ENCODE assay signal across 1 cellular context in the genomic region with DNA sequence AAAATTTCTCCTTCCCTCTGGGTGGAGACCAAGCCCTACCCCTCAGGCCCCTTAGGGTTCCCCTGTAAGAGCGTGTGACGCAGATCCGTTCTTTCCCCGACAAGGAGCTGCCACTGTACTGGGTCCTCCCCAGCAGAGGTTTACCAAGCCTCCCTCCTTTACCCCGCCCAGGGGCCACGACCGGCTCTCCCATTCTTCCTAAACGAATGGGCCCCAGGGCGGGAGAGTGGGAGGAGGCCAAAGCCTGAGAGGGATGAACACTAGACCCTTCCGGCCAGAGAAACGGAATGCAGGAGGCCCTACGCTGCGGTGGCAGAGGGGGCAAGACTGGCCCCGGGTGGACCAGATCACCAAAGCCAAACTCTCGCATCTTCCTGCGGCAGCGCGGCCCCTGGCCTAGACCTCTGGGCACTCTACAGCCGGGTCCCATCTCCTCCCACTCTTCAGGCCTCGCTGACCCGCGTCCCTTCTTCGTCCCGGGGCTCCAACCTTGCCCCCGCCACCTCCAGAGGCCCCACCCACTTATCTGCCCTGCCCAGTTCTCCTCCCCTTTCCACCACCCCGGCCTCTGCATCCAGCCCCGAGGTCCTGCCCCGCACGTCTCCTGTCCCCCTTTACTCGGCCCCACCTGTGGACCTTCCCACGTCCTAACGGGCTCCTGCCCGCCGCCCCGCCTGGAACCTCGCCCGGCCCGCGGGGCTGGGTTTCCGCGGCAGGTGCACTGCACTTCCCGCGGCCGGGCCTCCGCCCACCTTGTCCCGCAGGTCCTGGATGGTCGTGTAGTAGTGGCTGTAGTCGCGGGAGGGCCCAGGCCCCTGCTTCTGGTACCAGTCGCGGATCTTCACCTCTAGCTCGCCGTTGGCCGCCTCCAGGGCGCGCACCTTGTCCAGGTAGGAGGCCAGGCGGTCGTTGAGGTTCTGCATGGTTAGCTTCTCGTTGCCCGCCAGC.
TF ChIP-seq lines count a peak whose summit lies in the region.

No MANE protein-coding gene starts in this region.

TF ChIP-seq in K562, 482 proteins besides CTCF, POLR2A, EP300 and RAD21 (continued from another document and continues in another):
- TF ChIP-seq, protein P1, sequence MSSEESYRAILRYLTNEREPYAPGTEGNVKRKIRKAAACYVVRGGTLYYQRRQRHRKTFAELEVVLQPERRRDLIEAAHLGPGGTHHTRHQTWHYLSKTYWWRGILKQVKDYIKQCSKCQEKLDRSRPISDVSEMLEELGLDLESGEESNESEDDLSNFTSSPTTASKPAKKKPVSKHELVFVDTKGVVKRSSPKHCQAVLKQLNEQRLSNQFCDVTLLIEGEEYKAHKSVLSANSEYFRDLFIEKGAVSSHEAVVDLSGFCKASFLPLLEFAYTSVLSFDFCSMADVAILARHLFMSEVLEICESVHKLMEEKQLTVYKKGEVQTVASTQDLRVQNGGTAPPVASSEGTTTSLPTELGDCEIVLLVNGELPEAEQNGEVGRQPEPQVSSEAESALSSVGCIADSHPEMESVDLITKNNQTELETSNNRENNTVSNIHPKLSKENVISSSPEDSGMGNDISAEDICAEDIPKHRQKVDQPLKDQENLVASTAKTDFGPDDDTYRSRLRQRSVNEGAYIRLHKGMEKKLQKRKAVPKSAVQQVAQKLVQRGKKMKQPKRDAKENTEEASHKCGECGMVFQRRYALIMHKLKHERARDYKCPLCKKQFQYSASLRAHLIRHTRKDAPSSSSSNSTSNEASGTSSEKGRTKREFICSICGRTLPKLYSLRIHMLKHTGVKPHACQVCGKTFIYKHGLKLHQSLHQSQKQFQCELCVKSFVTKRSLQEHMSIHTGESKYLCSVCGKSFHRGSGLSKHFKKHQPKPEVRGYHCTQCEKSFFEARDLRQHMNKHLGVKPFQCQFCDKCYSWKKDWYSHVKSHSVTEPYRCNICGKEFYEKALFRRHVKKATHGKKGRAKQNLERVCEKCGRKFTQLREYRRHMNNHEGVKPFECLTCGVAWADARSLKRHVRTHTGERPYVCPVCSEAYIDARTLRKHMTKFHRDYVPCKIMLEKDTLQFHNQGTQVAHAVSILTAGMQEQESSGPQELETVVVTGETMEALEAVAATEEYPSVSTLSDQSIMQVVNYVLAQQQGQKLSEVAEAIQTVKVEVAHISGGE (CRISPR knock-in tag; IDR thresholded peaks at IDR 0.05): no peak
- TF ChIP-seq, protein P2, sequence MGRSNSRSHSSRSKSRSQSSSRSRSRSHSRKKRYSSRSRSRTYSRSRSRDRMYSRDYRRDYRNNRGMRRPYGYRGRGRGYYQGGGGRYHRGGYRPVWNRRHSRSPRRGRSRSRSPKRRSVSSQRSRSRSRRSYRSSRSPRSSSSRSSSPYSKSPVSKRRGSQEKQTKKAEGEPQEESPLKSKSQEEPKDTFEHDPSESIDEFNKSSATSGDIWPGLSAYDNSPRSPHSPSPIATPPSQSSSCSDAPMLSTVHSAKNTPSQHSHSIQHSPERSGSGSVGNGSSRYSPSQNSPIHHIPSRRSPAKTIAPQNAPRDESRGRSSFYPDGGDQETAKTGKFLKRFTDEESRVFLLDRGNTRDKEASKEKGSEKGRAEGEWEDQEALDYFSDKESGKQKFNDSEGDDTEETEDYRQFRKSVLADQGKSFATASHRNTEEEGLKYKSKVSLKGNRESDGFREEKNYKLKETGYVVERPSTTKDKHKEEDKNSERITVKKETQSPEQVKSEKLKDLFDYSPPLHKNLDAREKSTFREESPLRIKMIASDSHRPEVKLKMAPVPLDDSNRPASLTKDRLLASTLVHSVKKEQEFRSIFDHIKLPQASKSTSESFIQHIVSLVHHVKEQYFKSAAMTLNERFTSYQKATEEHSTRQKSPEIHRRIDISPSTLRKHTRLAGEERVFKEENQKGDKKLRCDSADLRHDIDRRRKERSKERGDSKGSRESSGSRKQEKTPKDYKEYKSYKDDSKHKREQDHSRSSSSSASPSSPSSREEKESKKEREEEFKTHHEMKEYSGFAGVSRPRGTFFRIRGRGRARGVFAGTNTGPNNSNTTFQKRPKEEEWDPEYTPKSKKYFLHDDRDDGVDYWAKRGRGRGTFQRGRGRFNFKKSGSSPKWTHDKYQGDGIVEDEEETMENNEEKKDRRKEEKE (IDR thresholded peaks at IDR 0.05; ENCODE audit: borderline replicate concordance in 1 of 2, control insufficient read depth in 1 of 2, low read depth in 2 of 2, low read length in 1 of 2): no peak
- TF ChIP-seq, protein P3, sequence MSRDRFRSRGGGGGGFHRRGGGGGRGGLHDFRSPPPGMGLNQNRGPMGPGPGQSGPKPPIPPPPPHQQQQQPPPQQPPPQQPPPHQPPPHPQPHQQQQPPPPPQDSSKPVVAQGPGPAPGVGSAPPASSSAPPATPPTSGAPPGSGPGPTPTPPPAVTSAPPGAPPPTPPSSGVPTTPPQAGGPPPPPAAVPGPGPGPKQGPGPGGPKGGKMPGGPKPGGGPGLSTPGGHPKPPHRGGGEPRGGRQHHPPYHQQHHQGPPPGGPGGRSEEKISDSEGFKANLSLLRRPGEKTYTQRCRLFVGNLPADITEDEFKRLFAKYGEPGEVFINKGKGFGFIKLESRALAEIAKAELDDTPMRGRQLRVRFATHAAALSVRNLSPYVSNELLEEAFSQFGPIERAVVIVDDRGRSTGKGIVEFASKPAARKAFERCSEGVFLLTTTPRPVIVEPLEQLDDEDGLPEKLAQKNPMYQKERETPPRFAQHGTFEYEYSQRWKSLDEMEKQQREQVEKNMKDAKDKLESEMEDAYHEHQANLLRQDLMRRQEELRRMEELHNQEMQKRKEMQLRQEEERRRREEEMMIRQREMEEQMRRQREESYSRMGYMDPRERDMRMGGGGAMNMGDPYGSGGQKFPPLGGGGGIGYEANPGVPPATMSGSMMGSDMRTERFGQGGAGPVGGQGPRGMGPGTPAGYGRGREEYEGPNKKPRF (IDR thresholded peaks at IDR 0.05; ENCODE audit: low read depth, low read length): no peak
- no peak for TF ChIP-seq CEBPG (CRISPR knock-in tag; IDR thresholded peaks at IDR 0.05)
- no peak for TF ChIP-seq CEBPG (tag; conservative IDR thresholded peaks at IDR 0.05 in 1 of 2, IDR thresholded peaks at IDR 0.05 in 1 of 2)
- TF ChIP-seq, protein P4, sequence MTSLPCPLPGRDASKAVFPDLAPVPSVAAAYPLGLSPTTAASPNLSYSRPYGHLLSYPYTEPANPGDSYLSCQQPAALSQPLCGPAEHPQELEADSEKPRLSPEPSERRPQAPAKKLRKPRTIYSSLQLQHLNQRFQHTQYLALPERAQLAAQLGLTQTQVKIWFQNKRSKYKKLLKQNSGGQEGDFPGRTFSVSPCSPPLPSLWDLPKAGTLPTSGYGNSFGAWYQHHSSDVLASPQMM (CRISPR knock-in tag; IDR thresholded peaks at IDR 0.05): no peak
- TF ChIP-seq ZNF584 (CRISPR knock-in tag; IDR thresholded peaks at IDR 0.05; ENCODE audit: low read depth): no peak
- no peak for TF ChIP-seq MIER1 (IDR thresholded peaks at IDR 0.05; ENCODE audit: low read depth)
- no peak for TF ChIP-seq ZNF324 (CRISPR knock-in tag; IDR thresholded peaks at IDR 0.05)
- TF ChIP-seq RHOXF2B (CRISPR knock-in tag; conservative IDR thresholded peaks at IDR 0.05): no peak
- no peak for TF ChIP-seq HDAC3 (IDR thresholded peaks at IDR 0.05; ENCODE audit: borderline replicate concordance, partially characterized antibody)
- TF ChIP-seq LARP7 (IDR thresholded peaks at IDR 0.05): 0 out of 2 replicates have a peak, but pooled peaks have one; percentile 30
- TF ChIP-seq ZNF384 (IDR thresholded peaks at IDR 0.05; ENCODE audit: low read depth, low read length): no peak
- no peak for TF ChIP-seq ZNF133 (CRISPR knock-in tag; IDR thresholded peaks at IDR 0.05)
- peak; percentile 45; the same call in 1 of the 2 replicates for TF ChIP-seq ZEB2 (IDR thresholded peaks at IDR 0.05)
- TF ChIP-seq PTBP1 (IDR thresholded peaks at IDR 0.05; ENCODE audit: low read depth, low read length): no peak
- no peak for TF ChIP-seq YY1 (IDR thresholded peaks at IDR 0.05; ENCODE audit: borderline replicate concordance in 1 of 3, control insufficient read depth in 1 of 3, extremely low read depth in 1 of 3, insufficient read depth in 3 of 3, insufficient read length in 1 of 3, insufficient replicate concordance in 2 of 3, low read depth in 1 of 3, low read length in 2 of 3)
- no peak for TF ChIP-seq ZNF445 (CRISPR knock-in tag; IDR thresholded peaks at IDR 0.05; ENCODE audit: low read depth)
- no peak for TF ChIP-seq EP400 (IDR thresholded peaks at IDR 0.05)
- TF ChIP-seq ARNT (IDR thresholded peaks at IDR 0.05): no peak
- TF ChIP-seq CBX3 (IDR thresholded peaks at IDR 0.05; ENCODE audit: borderline replicate concordance in 1 of 2, low read length in 2 of 2): no peak
- TF ChIP-seq KDM2B (CRISPR knock-in tag; IDR thresholded peaks at IDR 0.05): no peak; the same call in 1 of the 2 replicates
- no peak for TF ChIP-seq ZNF347 (CRISPR knock-in tag; IDR thresholded peaks at IDR 0.05; ENCODE audit: low read depth)
- TF ChIP-seq HNRNPK (IDR thresholded peaks at IDR 0.05; ENCODE audit: low read depth, low read length, poor library complexity, severe bottlenecking): no peak
- peak in 1 of 2 experiments; percentile 52; a peak in 2 of 4 replicates for TF ChIP-seq HDAC1 (IDR thresholded peaks at IDR 0.05)
- TF ChIP-seq, protein P5, sequence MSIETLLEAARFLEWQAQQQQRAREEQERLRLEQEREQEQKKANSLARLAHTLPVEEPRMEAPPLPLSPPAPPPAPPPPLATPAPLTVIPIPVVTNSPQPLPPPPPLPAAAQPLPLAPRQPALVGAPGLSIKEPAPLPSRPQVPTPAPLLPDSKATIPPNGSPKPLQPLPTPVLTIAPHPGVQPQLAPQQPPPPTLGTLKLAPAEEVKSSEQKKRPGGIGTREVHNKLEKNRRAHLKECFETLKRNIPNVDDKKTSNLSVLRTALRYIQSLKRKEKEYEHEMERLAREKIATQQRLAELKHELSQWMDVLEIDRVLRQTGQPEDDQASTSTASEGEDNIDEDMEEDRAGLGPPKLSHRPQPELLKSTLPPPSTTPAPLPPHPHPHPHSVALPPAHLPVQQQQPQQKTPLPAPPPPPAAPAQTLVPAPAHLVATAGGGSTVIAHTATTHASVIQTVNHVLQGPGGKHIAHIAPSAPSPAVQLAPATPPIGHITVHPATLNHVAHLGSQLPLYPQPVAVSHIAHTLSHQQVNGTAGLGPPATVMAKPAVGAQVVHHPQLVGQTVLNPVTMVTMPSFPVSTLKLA (conservative IDR thresholded peaks at IDR 0.05): 0 out of 4 replicates have a peak, but pooled peaks of 1 of the 2 experiments have one; percentile 11
- no peak for TF ChIP-seq GABPA (tag; conservative IDR thresholded peaks at IDR 0.05; ENCODE audit: low read depth)
- TF ChIP-seq, protein P6, sequence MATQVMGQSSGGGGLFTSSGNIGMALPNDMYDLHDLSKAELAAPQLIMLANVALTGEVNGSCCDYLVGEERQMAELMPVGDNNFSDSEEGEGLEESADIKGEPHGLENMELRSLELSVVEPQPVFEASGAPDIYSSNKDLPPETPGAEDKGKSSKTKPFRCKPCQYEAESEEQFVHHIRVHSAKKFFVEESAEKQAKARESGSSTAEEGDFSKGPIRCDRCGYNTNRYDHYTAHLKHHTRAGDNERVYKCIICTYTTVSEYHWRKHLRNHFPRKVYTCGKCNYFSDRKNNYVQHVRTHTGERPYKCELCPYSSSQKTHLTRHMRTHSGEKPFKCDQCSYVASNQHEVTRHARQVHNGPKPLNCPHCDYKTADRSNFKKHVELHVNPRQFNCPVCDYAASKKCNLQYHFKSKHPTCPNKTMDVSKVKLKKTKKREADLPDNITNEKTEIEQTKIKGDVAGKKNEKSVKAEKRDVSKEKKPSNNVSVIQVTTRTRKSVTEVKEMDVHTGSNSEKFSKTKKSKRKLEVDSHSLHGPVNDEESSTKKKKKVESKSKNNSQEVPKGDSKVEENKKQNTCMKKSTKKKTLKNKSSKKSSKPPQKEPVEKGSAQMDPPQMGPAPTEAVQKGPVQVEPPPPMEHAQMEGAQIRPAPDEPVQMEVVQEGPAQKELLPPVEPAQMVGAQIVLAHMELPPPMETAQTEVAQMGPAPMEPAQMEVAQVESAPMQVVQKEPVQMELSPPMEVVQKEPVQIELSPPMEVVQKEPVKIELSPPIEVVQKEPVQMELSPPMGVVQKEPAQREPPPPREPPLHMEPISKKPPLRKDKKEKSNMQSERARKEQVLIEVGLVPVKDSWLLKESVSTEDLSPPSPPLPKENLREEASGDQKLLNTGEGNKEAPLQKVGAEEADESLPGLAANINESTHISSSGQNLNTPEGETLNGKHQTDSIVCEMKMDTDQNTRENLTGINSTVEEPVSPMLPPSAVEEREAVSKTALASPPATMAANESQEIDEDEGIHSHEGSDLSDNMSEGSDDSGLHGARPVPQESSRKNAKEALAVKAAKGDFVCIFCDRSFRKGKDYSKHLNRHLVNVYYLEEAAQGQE (CRISPR knock-in tag; IDR thresholded peaks at IDR 0.05; ENCODE audit: low read depth): no peak
- TF ChIP-seq, protein P7, sequence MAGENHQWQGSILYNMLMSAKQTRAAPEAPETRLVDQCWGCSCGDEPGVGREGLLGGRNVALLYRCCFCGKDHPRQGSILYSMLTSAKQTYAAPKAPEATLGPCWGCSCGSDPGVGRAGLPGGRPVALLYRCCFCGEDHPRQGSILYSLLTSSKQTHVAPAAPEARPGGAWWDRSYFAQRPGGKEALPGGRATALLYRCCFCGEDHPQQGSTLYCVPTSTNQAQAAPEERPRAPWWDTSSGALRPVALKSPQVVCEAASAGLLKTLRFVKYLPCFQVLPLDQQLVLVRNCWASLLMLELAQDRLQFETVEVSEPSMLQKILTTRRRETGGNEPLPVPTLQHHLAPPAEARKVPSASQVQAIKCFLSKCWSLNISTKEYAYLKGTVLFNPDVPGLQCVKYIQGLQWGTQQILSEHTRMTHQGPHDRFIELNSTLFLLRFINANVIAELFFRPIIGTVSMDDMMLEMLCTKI (IDR thresholded peaks at IDR 0.05; ENCODE audit: partially characterized antibody): no peak
- no peak for TF ChIP-seq ZBTB17 (CRISPR knock-in tag; IDR thresholded peaks at IDR 0.05)
- TF ChIP-seq PHF20 (IDR thresholded peaks at IDR 0.05; ENCODE audit: partially characterized antibody): no peak
- TF ChIP-seq KAT2B (IDR thresholded peaks at IDR 0.05; ENCODE audit: low read depth, low read length): no peak
- no peak for TF ChIP-seq TGIF2 (CRISPR knock-in tag; IDR thresholded peaks at IDR 0.05)
- no peak for TF ChIP-seq MCM3 (IDR thresholded peaks at IDR 0.05)
- TF ChIP-seq, protein P8, sequence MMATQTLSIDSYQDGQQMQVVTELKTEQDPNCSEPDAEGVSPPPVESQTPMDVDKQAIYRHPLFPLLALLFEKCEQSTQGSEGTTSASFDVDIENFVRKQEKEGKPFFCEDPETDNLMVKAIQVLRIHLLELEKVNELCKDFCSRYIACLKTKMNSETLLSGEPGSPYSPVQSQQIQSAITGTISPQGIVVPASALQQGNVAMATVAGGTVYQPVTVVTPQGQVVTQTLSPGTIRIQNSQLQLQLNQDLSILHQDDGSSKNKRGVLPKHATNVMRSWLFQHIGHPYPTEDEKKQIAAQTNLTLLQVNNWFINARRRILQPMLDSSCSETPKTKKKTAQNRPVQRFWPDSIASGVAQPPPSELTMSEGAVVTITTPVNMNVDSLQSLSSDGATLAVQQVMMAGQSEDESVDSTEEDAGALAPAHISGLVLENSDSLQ (IDR thresholded peaks at IDR 0.05): no peak
- TF ChIP-seq, protein P9, sequence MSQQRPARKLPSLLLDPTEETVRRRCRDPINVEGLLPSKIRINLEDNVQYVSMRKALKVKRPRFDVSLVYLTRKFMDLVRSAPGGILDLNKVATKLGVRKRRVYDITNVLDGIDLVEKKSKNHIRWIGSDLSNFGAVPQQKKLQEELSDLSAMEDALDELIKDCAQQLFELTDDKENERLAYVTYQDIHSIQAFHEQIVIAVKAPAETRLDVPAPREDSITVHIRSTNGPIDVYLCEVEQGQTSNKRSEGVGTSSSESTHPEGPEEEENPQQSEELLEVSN (IDR thresholded peaks at IDR 0.05; ENCODE audit: borderline replicate concordance in 1 of 2, extremely low read depth in 1 of 2, insufficient read depth in 1 of 2, insufficient read length in 1 of 2, low read depth in 1 of 2, low read length in 1 of 2, poor library complexity in 1 of 2, severe bottlenecking in 1 of 2): peak in 1 of 2 experiments; percentile 72
- TF ChIP-seq ZNF140 (CRISPR knock-in tag; IDR thresholded peaks at IDR 0.05): no peak
